In genomic region chr7:99379693-99380031, GRCh38 we compare ENCODE assay signal across 6 cellular contexts. TPM values are rescaled to one million over a fixed set of nuclear protein-coding genes. Genes with fewer than 3 reads are reported as not detected.
A peak's percentile ranks its signal among the peaks of the same experiment; 100 is the strongest.
DNase-seq lines count a peak whose midpoint lies in the region; TF ChIP-seq lines count a peak whose summit lies in the region.
"Not testable (repeated sequence)": the region's sequence is repeated elsewhere in the genome, so short reads cannot be mapped to it uniquely, and the experiment has no call there.

No MANE protein-coding gene starts in this region.

- not testable (repeated sequence) for H3K9me2 ChIP-seq in Loucy (replicated peaks; ENCODE audit: low read depth, low read length)

- peak overlapping the region; percentile 62 for H3K4me2 ChIP-seq in Loucy (ENCODE audit: low read depth, low read length, poor library complexity, severe bottlenecking)

- TF ChIP-seq CTCF in AG10803 (conservative IDR thresholded peaks at IDR 0.05; ENCODE audit: low read length); Loucy (conservative IDR thresholded peaks at IDR 0.05; ENCODE audit: low read length): not testable (repeated sequence)
- peak in 1 of 11 experiments; percentile 2 for TF ChIP-seq CTCF in spleen (IDR thresholded peaks at IDR 0.05 in 8 of 11, conservative IDR thresholded peaks at IDR 0.05 in 3 of 11)

- peaks cover 33% of the 10 kb centered on the region for H3K4me1 ChIP-seq in Loucy (ENCODE audit: insufficient read depth, low read length, poor library complexity, severe bottlenecking)
- peaks cover 8 to 16% of the 10 kb centered on the region in 2 donors for H3K4me1 ChIP-seq in esophagus (ENCODE audit: control insufficient read depth in 2 of 2, insufficient read depth in 2 of 2, low read length in 1 of 2)
- H3K4me1 ChIP-seq in mesodermal cell (ENCODE audit: control insufficient read depth, insufficient read depth, low read length, poor library complexity, severe bottlenecking): peaks cover 14% of the 10 kb centered on the region
- peaks cover 55 to 95% (median 94%) of the 10 kb centered on the region in 6 donors for H3K4me1 ChIP-seq in spleen

- H2AFZ ChIP-seq in Loucy (ENCODE audit: low read length): not testable (repeated sequence)

- peaks cover 81% of the 10 kb centered on the region for H3K79me2 ChIP-seq in Loucy (ENCODE audit: insufficient read depth, low read length)

- not testable (repeated sequence) for H3K9me3 Mint-ChIP-seq in activated naive CD4-positive, alpha-beta T cell treated with anti-CD3 and anti-CD28 coated beads, Interleukin-2, amount 50 U/mL, for 24 hours

- not testable (repeated sequence) for H3K27me3 Mint-ChIP-seq in activated naive CD4-positive, alpha-beta T cell treated with anti-CD3 and anti-CD28 coated beads, Interleukin-2, amount 50 U/mL, for 24 hours

- not testable (repeated sequence) for H3K27me3 ChIP-seq in Loucy (ENCODE audit: insufficient read depth, low read length, poor library complexity, severe bottlenecking); esophagus (ENCODE audit: control insufficient read depth in 1 of 2, insufficient read depth in 2 of 2, low read length in 2 of 2); spleen (replicated peaks in 1 of 7)

- H3K4me3 ChIP-seq in AG10803 (ENCODE audit: low read length): peak overlapping the region; percentile 36
- H3K4me3 ChIP-seq in Loucy (ENCODE audit: low read length, poor library complexity, severe bottlenecking): peak overlapping the region; percentile 55
- peak overlapping the region in 1 of 2 donors; percentile 20 for H3K4me3 ChIP-seq in esophagus (ENCODE audit: low read depth in 1 of 2, low read length in 2 of 2)
- H3K4me3 ChIP-seq in mesodermal cell (ENCODE audit: extremely low read depth, insufficient read depth, low read length, poor library complexity, severe bottlenecking): not testable (repeated sequence)
- peak overlapping the region; percentile 16 to 59 (median 32) for H3K4me3 ChIP-seq in spleen

- H3K36me3 ChIP-seq in Loucy (ENCODE audit: insufficient read depth, low read length); esophagus (ENCODE audit: control insufficient read depth in 2 of 2, insufficient read depth in 2 of 2, low read length in 1 of 2): not testable (repeated sequence)
- H3K36me3 ChIP-seq in mesodermal cell (ENCODE audit: control insufficient read depth, insufficient read depth, low read length) (peaks cover 56% of the 10 kb centered on the region), spleen (peaks cover 0 to 69% (median 19%) of the 10 kb centered on the region in 6 donors)

- 20 to 42% methylated on average over 7 of the region's 7 CpGs for WGBS in esophagus, 2 donors
- 89 to 94% methylated on average over 5 of the region's 7 CpGs for WGBS in mesodermal cell (ENCODE audit: insufficient coverage in 2 of 2), 2 experiments
- WGBS in spleen, 5 donors: 24 to 51% (median 32%) methylated on average over 7 of the region's 7 CpGs

- intact Hi-C loops in spleen (cut with DNase I; ENCODE audit: low total_unique reads): not testable (repeated sequence)

- peaks cover 62% of the 10 kb centered on the region for H3K4me1 Mint-ChIP-seq in activated naive CD4-positive, alpha-beta T cell treated with anti-CD3 and anti-CD28 coated beads, Interleukin-2, amount 50 U/mL, for 24 hours

- not testable (repeated sequence) for H3F3A ChIP-seq in Loucy (ENCODE audit: low read depth)

- not testable (repeated sequence) for H3K9me3 ChIP-seq in Loucy (ENCODE audit: insufficient read depth, low read depth, low read length); esophagus (ENCODE audit: control insufficient read depth in 2 of 2, insufficient read depth in 1 of 2, low read depth in 1 of 2, low read length in 1 of 2); mesodermal cell (ENCODE audit: control insufficient read depth, low read length); spleen

- H3K27ac Mint-ChIP-seq in activated naive CD4-positive, alpha-beta T cell treated with anti-CD3 and anti-CD28 coated beads, Interleukin-2, amount 50 U/mL, for 24 hours: peak overlapping the region; percentile 92

- not testable (repeated sequence) for H3K36me3 Mint-ChIP-seq in activated naive CD4-positive, alpha-beta T cell treated with anti-CD3 and anti-CD28 coated beads, Interleukin-2, amount 50 U/mL, for 24 hours

- not testable (repeated sequence) for DNase-seq in AG10803 (ENCODE audit: low read depth); spleen

- TF ChIP-seq POLR2A in spleen (IDR thresholded peaks at IDR 0.05): not testable (repeated sequence)

- peak overlapping the region; percentile 77 for H3K4me3 Mint-ChIP-seq in activated naive CD4-positive, alpha-beta T cell treated with anti-CD3 and anti-CD28 coated beads, Interleukin-2, amount 50 U/mL, for 24 hours

- H3K27ac ChIP-seq in esophagus (ENCODE audit: low read depth in 2 of 2, low read length in 1 of 2): peak overlapping the region; percentile 71 to 93
- peak overlapping the region; percentile 64 for H3K27ac ChIP-seq in mesodermal cell (ENCODE audit: low read depth, low read length, severe bottlenecking)
- H3K27ac ChIP-seq in spleen: peak overlapping the region; percentile 88 to 99 (median 94)

- peaks cover 22% of the 10 kb centered on the region for H4K20me1 ChIP-seq in Loucy (ENCODE audit: insufficient read depth, low read length, poor library complexity, severe bottlenecking)

- peak overlapping the region; percentile 43 for H3K9ac ChIP-seq in Loucy (ENCODE audit: low read depth, low read length, poor library complexity, severe bottlenecking)

RNA-seq across cellular contexts. Expression of gene ARPC1B, which starts 5.1 kb away (rescaled TPM):
- 10 to 100 TPM; 18.0 to 55.7 TPM for polyA plus RNA-seq in esophagus
- 162 TPM for polyA plus RNA-seq in mesodermal cell (2013, experiment 1 of 2)
- 149 TPM for polyA plus RNA-seq in mesodermal cell (2013, experiment 2 of 2)
- total RNA-seq in spleen: 100 to 1,000 TPM; 302 to 758 (median 363) TPM
- polyA plus RNA-seq in spleen: 100 to 1,000 TPM; 348 to 537 (median 472) TPM

RNA-seq across cellular contexts. Expression of gene PDAP1, which starts 28.7 kb away (rescaled TPM):
- polyA plus RNA-seq in esophagus (100 to 1,000 TPM; 110 to 182 TPM), spleen (100 to 1,000 TPM in 2 of 3 donors, 10 to 100 TPM in 1; 83.4 to 117 (median 108) TPM)
- 125 TPM for polyA plus RNA-seq in mesodermal cell (2013, experiment 1 of 2)
- polyA plus RNA-seq in mesodermal cell (2013, experiment 2 of 2): 126 TPM
- 10 to 100 TPM; 28.1 to 57.2 (median 52.8) TPM for total RNA-seq in spleen

RNA-seq across cellular contexts. Expression of gene BUD31, which starts 29.1 kb away (rescaled TPM):
- polyA plus RNA-seq in esophagus: 100 to 1,000 TPM in 1 of 2 donors, 10 to 100 TPM in 1; 93.8 to 100 TPM
- polyA plus RNA-seq in mesodermal cell (2013, experiment 1 of 2): 103 TPM
- 113 TPM for polyA plus RNA-seq in mesodermal cell (2013, experiment 2 of 2)
- total RNA-seq in spleen: 10 to 100 TPM; 48.4 to 72.7 (median 65.7) TPM
- polyA plus RNA-seq in spleen: 100 to 1,000 TPM in 2 of 3 donors, 10 to 100 TPM in 1; 98.7 to 124 (median 112) TPM

RNA-seq across cellular contexts. Expression of gene ARPC1A, which starts 54.0 kb away (rescaled TPM):
- polyA plus RNA-seq in esophagus (100 to 1,000 TPM; 150 to 209 TPM), spleen (100 to 1,000 TPM in 1 of 3 donors, 10 to 100 TPM in 2; 65.5 to 124 (median 71.7) TPM)
- polyA plus RNA-seq in mesodermal cell (2013, experiment 1 of 2): 155 TPM
- 145 TPM for polyA plus RNA-seq in mesodermal cell (2013, experiment 2 of 2)
- total RNA-seq in spleen: 100 to 1,000 TPM in 2 of 7 donors, 10 to 100 TPM in 5; 64.5 to 105 (median 91.6) TPM

RNA-seq across cellular contexts. Expression of gene PTCD1, which starts 58.9 kb away (rescaled TPM):
- polyA plus RNA-seq in esophagus: 1 to 10 TPM; 3.2 to 3.6 TPM
- 3.8 TPM for polyA plus RNA-seq in mesodermal cell (2013, experiment 1 of 2)
- 4.7 TPM for polyA plus RNA-seq in mesodermal cell (2013, experiment 2 of 2)
- 10 to 100 TPM in 1 of 7 donors, 1 to 10 TPM in 6; 4.0 to 17.5 (median 7.5) TPM for total RNA-seq in spleen
- polyA plus RNA-seq in spleen: 1 to 10 TPM; 2.1 to 4.4 (median 3.2) TPM

Comparison
In these comparisons a context has a peak if more than half of its experiments do, and no peak if none do; other contexts are left out.
1. RNA of gene ARPC1B, which starts 5.1 kb away (polyA plus RNA-seq): 348 to 537 TPM in spleen; 18.0 to 55.7 TPM in esophagus; every median in the first group is over 4 times any median in the second.
2. Peak in every context shown above with its lines, with median percentiles within 50 percentile points of each other: H3K27ac ChIP-seq.